Comparison of ENCODE assay signal across 6 cellular contexts in genomic region chr16:67538666-67539101, GRCh38. TPM values are rescaled to one million over a fixed set of nuclear protein-coding genes. Genes with fewer than 3 reads are reported as not detected.
DNase-seq lines count a peak whose midpoint lies in the region; TF ChIP-seq lines count a peak whose summit lies in the region.

No MANE protein-coding gene starts in this region.

- peak overlapping the region; percentile 97 for H3K4me2 ChIP-seq in neuronal stem cell (ENCODE audit: insufficient read depth, low read length, poor library complexity, severe bottlenecking)

- no peak overlapping the region for H2BK120ac ChIP-seq in neuronal stem cell (ENCODE audit: low read depth, low read length)

- no peak overlapping the region for H2AK5ac ChIP-seq in neuronal stem cell (ENCODE audit: low read depth, low read length)

- H3K9me3 ChIP-seq in neuronal stem cell (replicated peaks in 1 of 2; ENCODE audit: control insufficient read depth in 2 of 2, insufficient read depth in 1 of 2, low read depth in 1 of 2, low read length in 2 of 2), result peaks cover 0 to 3% of the 10 kb centered on the region in 2 donors

- H3K79me1 ChIP-seq in neuronal stem cell (ENCODE audit: low read depth, low read length), result peaks cover 3% of the 10 kb centered on the region

- H3K14ac ChIP-seq in neuronal stem cell (ENCODE audit: low read length), result no peak overlapping the region

- H3K4me1 ChIP-seq in neuronal stem cell (ENCODE audit: control insufficient read depth in 2 of 2, insufficient read depth in 1 of 2, low read depth in 1 of 2, low read length in 2 of 2), result peaks cover 8 to 13% of the 10 kb centered on the region in 2 donors

- no peak overlapping the region for H2BK15ac ChIP-seq in neuronal stem cell (ENCODE audit: low read length)

- POLR2A ChIA-PET in GM10248 (lab: Yijun Ruan, JAX), result interaction anchor here (1.3 kb wide), 1 partner anchor 23 kb away, joined by 5 read pairs; no protein-coding TSS in a partner anchor

- peak overlapping the region; percentile 91 for H3K9ac ChIP-seq in neuronal stem cell (ENCODE audit: low read depth, low read length, poor library complexity)

- DNase-seq in H7 (peak; percentile 78), cardiac fibroblast (ENCODE audit: low read depth in 2 of 2) (peak in 1 of 2 donors; percentile 82), neuronal stem cell (ENCODE audit: low spot score) (no peak), GM19238 (ENCODE audit: insufficient read length, low spot score) (no peak), GM10248 (ENCODE audit: extremely low spot score) (no peak), NCI-H748 (lab: John Stamatoyannopoulos, UW; ENCODE audit: unreplicated experiment) (no peak)

- peak overlapping the region; percentile 29 for H3K23ac ChIP-seq in neuronal stem cell (ENCODE audit: low read depth, low read length, poor library complexity)

- TF ChIP-seq CTCF in cardiac fibroblast (IDR thresholded peaks at IDR 0.05; ENCODE audit: low read depth, low read length), result no peak
- no peak for TF ChIP-seq CTCF in GM10248 (IDR thresholded peaks at IDR 0.05; ENCODE audit: control extremely low read depth, extremely low read depth, low read depth, missing control alignments)

- no peak overlapping the region for H4K91ac ChIP-seq in neuronal stem cell (ENCODE audit: low read depth, low read length, poor library complexity)

- no peak overlapping the region for H3K4ac ChIP-seq in neuronal stem cell (ENCODE audit: low read length)

- H3K36me3 ChIP-seq in H7 (replicated peaks; ENCODE audit: control insufficient read depth, insufficient read depth, low read length) (peaks cover 10% of the 10 kb centered on the region), neuronal stem cell (replicated peaks in 1 of 2; ENCODE audit: control insufficient read depth in 2 of 2, insufficient read depth in 2 of 2, low read length in 2 of 2) (peaks cover 33 to 52% of the 10 kb centered on the region in 2 donors)

- peaks cover 49% of the 10 kb centered on the region for H3K27me3 ChIP-seq in H7 (ENCODE audit: control insufficient read depth, insufficient read depth, low read length)
- H3K27me3 ChIP-seq in neuronal stem cell (ENCODE audit: control insufficient read depth in 3 of 3, insufficient read depth in 3 of 3, low read depth in 1 of 3, low read length in 3 of 3), result peaks cover 0 to 54% (median 7%) of the 10 kb centered on the region in 3 experiments

- peak overlapping the region; percentile 67; the same call in 1 of the 2 replicates for H3K4me3 ChIP-seq in H7 (ENCODE audit: insufficient read depth, low read depth, low read length)
- peak overlapping the region; percentile 72 to 79 for H3K4me3 ChIP-seq in cardiac fibroblast (replicated peaks in 1 of 2; ENCODE audit: low read depth in 2 of 2, low read length in 2 of 2)
- H3K4me3 ChIP-seq in neuronal stem cell (ENCODE audit: low read length in 2 of 2), result peak overlapping the region; percentile 48 to 56

- H2BK12ac ChIP-seq in neuronal stem cell (ENCODE audit: low read length), result no peak overlapping the region

- WGBS in neuronal stem cell (ENCODE audit: extremely low coverage in 2 of 2, insufficient read length in 2 of 2, insufficient replicate concordance in 1 of 2), 2 donors, result no CpG with 5 or more reads among the region's 23 CpGs

- CTCF ChIA-PET in GM10248 (lab: Yijun Ruan, JAX), result interaction anchor here (1.6 to 20.3 kb wide), 8 partner anchors 9 to 126 kb away, joined by 4 to 357 read pairs (median 8); partner anchors contain the start of genes ACD, C16orf86, CARMIL2 and ENKD1

- H3K27ac ChIP-seq in neuronal stem cell (replicated peaks; ENCODE audit: low read length), result no peak overlapping the region

- peak overlapping the region; percentile 85 for H3K18ac ChIP-seq in neuronal stem cell (ENCODE audit: low read length)

- no peak overlapping the region for H2AFZ ChIP-seq in neuronal stem cell (ENCODE audit: low read length)

- no peak overlapping the region for H2BK5ac ChIP-seq in neuronal stem cell (ENCODE audit: low read length)

- H4K8ac ChIP-seq in neuronal stem cell (ENCODE audit: low read depth, low read length), result no peak overlapping the region

RNA-seq across cellular contexts. Expression of gene RIPOR1, which starts 10.1 kb away (rescaled TPM):
- total RNA-seq in H7 (2014; rRNA removed; shearing (Covaris generic)), result 8.5 and 9.5 TPM in 2 replicates
- polyA plus RNA-seq in neuronal stem cell (2013, experiment 1 of 2), result 23.0 TPM
- polyA plus RNA-seq in neuronal stem cell (2013, experiment 2 of 2), result 23.4 TPM

RNA-seq across cellular contexts. Expression of gene CTCF, which starts 23.6 kb away (rescaled TPM):
- 35.7 and 42.9 TPM in 2 replicates for total RNA-seq in H7 (2014; rRNA removed; shearing (Covaris generic))
- polyA plus RNA-seq in neuronal stem cell (2013, experiment 1 of 2), result 40.2 TPM
- polyA plus RNA-seq in neuronal stem cell (2013, experiment 2 of 2), result 39.4 TPM

RNA-seq across cellular contexts. Expression of gene AGRP, which starts 55.3 kb away (rescaled TPM):
- 1.1 TPM in 1 of 2 replicates, not detected in the other for total RNA-seq in H7 (2014; rRNA removed; shearing (Covaris generic))
- not detected for polyA plus RNA-seq in neuronal stem cell (2013, experiment 1 of 2)
- not detected for polyA plus RNA-seq in neuronal stem cell (2013, experiment 2 of 2)

RNA-seq across cellular contexts. Expression of gene ATP6V0D1, which starts 57.7 kb away (rescaled TPM):
- 58.4 and 76.9 TPM in 2 replicates for total RNA-seq in H7 (2014; rRNA removed; shearing (Covaris generic))
- polyA plus RNA-seq in neuronal stem cell (2013, experiment 1 of 2), result 20.8 TPM
- 20.9 TPM for polyA plus RNA-seq in neuronal stem cell (2013, experiment 2 of 2)
